In the genomic region with DNA sequence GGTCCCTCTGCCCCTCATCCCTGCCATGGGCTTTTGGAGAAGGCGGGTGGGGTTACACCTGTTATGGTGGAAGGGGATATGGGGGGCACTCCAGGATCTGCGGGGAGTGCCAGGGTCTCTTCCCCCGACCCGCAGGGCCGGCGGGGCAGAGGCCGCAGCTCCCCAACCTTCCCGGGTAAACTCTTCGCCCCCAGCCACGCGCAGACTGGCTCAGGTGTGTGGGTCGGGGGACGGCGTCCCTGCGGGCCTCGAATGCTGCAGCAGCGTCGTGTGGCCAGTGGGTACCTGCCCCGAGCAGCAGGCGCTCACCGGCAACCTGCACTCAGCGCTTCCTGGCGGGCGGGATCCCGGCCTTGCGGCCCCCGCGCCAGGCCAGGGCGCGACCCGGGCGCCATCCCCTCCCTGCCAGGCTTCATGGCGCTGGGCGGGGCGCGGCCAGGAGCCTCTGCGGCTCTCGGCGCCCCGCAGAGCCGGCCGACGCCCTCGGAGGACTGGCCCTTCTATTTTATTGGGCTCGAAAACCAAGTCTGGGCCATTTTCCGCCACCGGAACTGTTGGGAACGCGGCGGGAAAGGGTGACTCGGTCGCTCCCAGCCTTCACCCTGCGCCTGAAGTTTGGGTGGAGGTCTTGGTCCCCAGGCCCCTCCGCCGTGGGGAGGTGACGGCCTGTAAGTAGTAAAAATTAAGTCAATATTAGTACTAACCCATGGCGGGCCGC, we compare ENCODE assay signal across 9 cellular contexts. TPM values are rescaled to one million over a fixed set of nuclear protein-coding genes. Genes with fewer than 3 reads are reported as not detected.
DNase-seq lines count a peak whose midpoint lies in the region; ATAC-seq, FAIRE-seq and TF ChIP-seq lines count a peak whose summit lies in the region.
"Had no signal": no experiment of that assay in that cellular context is flagged by ENCODE, and none has a peak within 500 bp of the region (broad histone marks: within the 10 kb centered on the region; RNA-seq: fewer than 3 reads in every experiment).

No MANE protein-coding gene starts in this region.

- H3K4me3 ChIP-seq in astrocyte of the cerebellum (ENCODE audit: low read depth, low read length) (peak overlapping the region; percentile 50), keratinocyte (ENCODE audit: control insufficient read depth in 2 of 3, extremely low read depth in 1 of 3, insufficient read depth in 2 of 3, low read depth in 1 of 3, low read length in 3 of 3) (peak overlapping the region; percentile 40 to 54 (median 43)), skin epidermis (peak overlapping the region in 6 of 7 experiments; percentile 4 to 29 (median 20))

- H3K9me3 ChIP-seq in keratinocyte (ENCODE audit: control insufficient read depth, low read depth, low read length) = no peaks in the 10 kb centered on the region

- no peak for FAIRE-seq in keratinocyte (lab: Jason Lieb, UNC)

- in situ Hi-C loops in astrocyte of the cerebellum (cut with HindIII; ENCODE audit: low sequenced_read_pairs) = no loop called here

- no peaks in the 10 kb centered on the region for H3K36me3 ChIP-seq in keratinocyte (ENCODE audit: control insufficient read depth in 2 of 2, extremely low read depth in 1 of 2, insufficient read depth in 2 of 2, low read length in 2 of 2)

- no peak overlapping the region for H3K27ac ChIP-seq in keratinocyte (ENCODE audit: control insufficient read depth, insufficient read depth, low read length)
- no peak overlapping the region for H3K27ac ChIP-seq in skin epidermis

- dilution Hi-C loops in keratinocyte (cut with MboI; ENCODE audit: extremely low pct_ligation_motif_present, low sequenced_read_pairs) = no loop called here

- H3K4me1 ChIP-seq in keratinocyte (ENCODE audit: control insufficient read depth, extremely low read depth, insufficient read depth, low read length) = peaks cover 25% of the 10 kb centered on the region

- no peaks in the 10 kb centered on the region for H3K79me2 ChIP-seq in keratinocyte (ENCODE audit: control insufficient read depth, insufficient read depth, low read length)

- H3K9ac ChIP-seq in keratinocyte (ENCODE audit: control insufficient read depth, extremely low read depth, insufficient read depth, low read length) = no peak overlapping the region

- ATAC-seq in HG02840 (IDR thresholded peaks at IDR 0.05; ENCODE audit: low FRiP score, unreplicated experiment) = no peak

- H3K4me2 ChIP-seq in keratinocyte (ENCODE audit: control insufficient read depth, extremely low read depth, insufficient read depth, low read depth, low read length) = peak overlapping the region; percentile 74

- DNase-seq in GM10266 (ENCODE audit: extremely low spot score) (peak; percentile 33), astrocyte of the cerebellum (ENCODE audit: low read depth) (no peak), keratinocyte (ENCODE audit: low read depth, low spot score) (no peak), T-helper 9 cell (no peak)
- no peak for DNase-seq in stimulated activated naive CD4-positive, alpha-beta T cell (lab: John Stamatoyannopoulos, UW)
- no peak for DNase-seq in effector CD8-positive, alpha-beta T cell (lab: John Stamatoyannopoulos, UW)
- DNase-seq: stimulated activated CD4-positive, alpha-beta T cell treated with anti-CD3 and anti-CD28 coated beads, Interleukin-1b, Interleukin-23, amount 100 ng/mL, for 48 hours had no signal

- H2AFZ ChIP-seq in keratinocyte (ENCODE audit: control insufficient read depth, low read length) = peak overlapping the region; percentile 16

- H4K20me1 ChIP-seq in keratinocyte (ENCODE audit: control insufficient read depth, extremely low read depth, insufficient read depth, low read length) = no peaks in the 10 kb centered on the region

- no peak for TF ChIP-seq CTCF in GM10266 (IDR thresholded peaks at IDR 0.05; ENCODE audit: control insufficient read depth, insufficient read depth, low read depth, missing control alignments)
- TF ChIP-seq CTCF in astrocyte of the cerebellum (IDR thresholded peaks at IDR 0.05; ENCODE audit: low read depth, low read length, missing control alignments) = no peak
- TF ChIP-seq CTCF in keratinocyte (optimal IDR thresholded peaks at IDR 0.05 in 1 of 3, IDR thresholded peaks at IDR 0.05 in 1 of 3, conservative IDR thresholded peaks at IDR 0.05 in 1 of 3; ENCODE audit: extremely low read depth in 1 of 3, insufficient read depth in 2 of 3, low read length in 3 of 3) = no peak

- H3K27me3 ChIP-seq in keratinocyte (ENCODE audit: control insufficient read depth, extremely low read depth, insufficient read depth, low read length) = peaks cover 52% of the 10 kb centered on the region

- H3K9me1 ChIP-seq in keratinocyte (ENCODE audit: control insufficient read depth, extremely low read depth, insufficient read depth, low read length) = no peaks in the 10 kb centered on the region

RNA-seq across cellular contexts. Expression of a gene that starts 4.5 kb away (rescaled TPM):
- 0.13 to 0.69 TPM (median 0.17 TPM) in 3 replicates for polyA plus RNA-seq in keratinocyte
- polyA plus RNA-seq in keratinocyte (2011; ENCODE audit: low read depth) = not detected
- 0.07 and 0.23 TPM in 2 replicates for polyA plus RNA-seq in keratinocyte (2011; cell fraction: cytosol; rRNA removed)
- 0.15 and 0.24 TPM in 2 replicates for polyA plus RNA-seq in keratinocyte (2011; cell fraction: nucleus; rRNA removed)
- 0.13 and 0.84 TPM in 2 replicates for polyA plus RNA-seq in keratinocyte (2012; ENCODE audit: low replicate concordance)
- 0.32 TPM in 1 of 3 replicates, not detected in the others for polyA minus RNA-seq in keratinocyte
- polyA minus RNA-seq in keratinocyte (2011; cell fraction: cytosol; rRNA and poly(A)+ RNA removed) = not detected
- not detected in 2 replicates for polyA minus RNA-seq in keratinocyte (2011; cell fraction: nucleus; rRNA and poly(A)+ RNA removed)
